1 cellular context compared by ENCODE assay signal in the genomic region with DNA sequence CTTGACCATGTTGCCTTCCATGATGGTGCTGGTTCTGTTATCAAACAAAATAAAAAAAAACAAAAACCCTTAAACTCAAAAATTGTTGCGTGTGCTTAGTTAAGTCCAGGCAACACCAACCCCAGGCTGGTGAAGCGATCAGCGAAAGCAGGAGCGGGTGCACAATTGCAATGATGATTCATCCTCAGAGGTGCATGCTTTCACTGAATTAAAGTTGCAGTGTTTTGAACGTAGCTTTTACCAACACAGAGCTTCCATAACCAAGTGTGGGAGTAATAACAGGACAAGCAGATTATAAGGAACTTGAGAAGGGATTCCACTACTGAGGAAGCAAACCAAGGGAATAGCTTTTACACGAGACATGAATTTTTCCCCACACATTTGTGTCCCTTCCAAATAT.
TF ChIP-seq lines count a peak whose summit lies in the region.

No MANE protein-coding gene starts in this region.

TF ChIP-seq in SK-N-SH treated with all-trans-retinoic acid at 6 μM for 48 hours, 23 proteins besides CTCF, POLR2A, EP300 and RAD21 (continued from another document):
- no peak for TF ChIP-seq TCF4 (CRISPR knock-in tag; IDR thresholded peaks at IDR 0.05; ENCODE audit: borderline replicate concordance)
